In the genomic region with DNA sequence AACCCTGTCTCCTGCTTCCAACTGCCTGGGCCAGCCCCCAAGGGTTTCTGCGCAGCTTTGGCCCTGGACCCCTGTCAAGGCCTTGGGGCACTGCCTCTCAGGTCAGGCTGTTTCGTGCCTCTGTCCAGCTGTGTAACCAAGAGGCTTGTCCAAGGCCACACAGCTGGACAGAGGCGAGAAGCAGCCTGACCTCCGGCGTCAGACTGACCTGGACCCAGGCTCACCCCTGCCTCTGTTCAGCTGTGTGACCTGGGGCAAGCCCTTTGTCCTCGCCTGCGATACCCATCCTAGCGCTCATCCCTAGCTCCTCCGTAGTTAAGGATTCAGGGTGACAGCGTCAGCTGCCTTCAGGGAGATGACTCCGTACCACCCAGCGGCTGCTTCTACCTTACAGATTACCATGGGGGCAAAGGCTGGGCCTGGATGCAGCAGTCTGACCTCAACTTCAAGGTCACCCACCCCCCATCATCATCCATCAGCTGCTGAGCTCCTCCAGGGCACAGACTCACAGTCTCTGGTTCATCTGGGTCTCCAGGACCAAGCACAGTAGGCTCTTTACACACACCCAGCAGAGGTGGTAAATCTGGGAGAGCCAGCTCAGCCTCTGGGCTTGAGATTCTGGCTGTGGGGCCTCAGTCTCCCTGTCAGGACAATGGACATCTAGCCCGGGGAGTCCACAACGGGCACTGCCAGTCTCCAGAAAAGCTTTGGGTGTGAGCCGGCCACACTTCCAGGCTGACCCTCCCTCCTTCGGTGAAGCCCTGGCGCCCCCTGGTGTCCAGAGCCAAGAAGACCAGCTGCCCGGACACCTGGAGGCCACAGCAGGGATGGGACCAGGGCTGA, we compare ENCODE assay signal across 9 cellular contexts. TPM values are rescaled to one million over a fixed set of nuclear protein-coding genes. Genes with fewer than 3 reads are reported as not detected.
DNase-seq lines count a peak whose midpoint lies in the region; ATAC-seq, FAIRE-seq and TF ChIP-seq lines count a peak whose summit lies in the region.
"Had no signal": no experiment of that assay in that cellular context is flagged by ENCODE, and none has a peak within 500 bp of the region (broad histone marks: within the 10 kb centered on the region; RNA-seq: fewer than 3 reads in every experiment).

No MANE protein-coding gene starts in this region.

- RAD21 ChIA-PET in HCT116 (lab: Charles Lee; ENCODE audit: low non-redundant PET in 1 of 2, low total read pairs in 2 of 2, uncharacterized antibody in 2 of 2, unreplicated experiment in 2 of 2), result interaction anchor here (0.7 to 1.3 kb wide), 10 partner anchors 14 to 365 kb away, joined by 3 to 7 read pairs (median 5); partner anchors contain the start of genes TOR2A (in 2 of the 2) and ST6GALNAC4 (in 1 of the 2)

- H3K9me3 Mint-ChIP-seq in activated B cell treated with CpG ODN at 0.5 μM for 24 hours, result no peaks in the 10 kb centered on the region

- H3K4me2 ChIP-seq in HCT116 (ENCODE audit: low read length) (no peak overlapping the region; the same call in 1 of the 2 replicates), mammary epithelial cell (ENCODE audit: insufficient read depth, low read depth, low read length) (no peak overlapping the region)

- H3K9me3 ChIP-seq in HCT116 (ENCODE audit: control insufficient read depth in 1 of 2, insufficient read depth in 1 of 2, low read depth in 1 of 2, low read length in 2 of 2) (no peaks in the 10 kb centered on the region), mammary epithelial cell (replicated peaks; ENCODE audit: insufficient read depth, low read length) (no peaks in the 10 kb centered on the region), kidney (ENCODE audit: control insufficient read depth in 1 of 2, low read length in 2 of 2) (no peaks in the 10 kb centered on the region)

- no peak for TF ChIP-seq RAD21 in HCT116 (IDR thresholded peaks at IDR 0.05; ENCODE audit: low read depth)

- no peaks in the 10 kb centered on the region for H4K20me1 ChIP-seq in HCT116 (ENCODE audit: insufficient read depth)
- no peaks in the 10 kb centered on the region for H4K20me1 ChIP-seq in mammary epithelial cell (ENCODE audit: insufficient read depth, low read length)

- BruUV-seq in HCT116 (replicated peaks; lab: Mats Ljungman, UMichigan), result no TSS peak
- BruUV-seq in mammary epithelial cell (replicated peaks; lab: Mats Ljungman, UMichigan), result no TSS peak

- H3K79me2 ChIP-seq in HCT116 (ENCODE audit: insufficient read depth, low read length), result no peaks in the 10 kb centered on the region
- H3K79me2 ChIP-seq in mammary epithelial cell (ENCODE audit: insufficient read depth, low read length), result no peaks in the 10 kb centered on the region

- H3K4me3 ChIP-seq in HCT116 (replicated peaks in 1 of 2; ENCODE audit: low read depth in 1 of 2, low read length in 2 of 2) (no peak overlapping the region), mammary epithelial cell (replicated peaks in 1 of 3; ENCODE audit: insufficient read depth in 1 of 3, low read depth in 2 of 3, low read length in 3 of 3) (no peak overlapping the region), kidney (ENCODE audit: low read length in 2 of 2) (no peak overlapping the region)

- dilution Hi-C loops in mammary epithelial cell (cut with HindIII; ENCODE audit: low sequenced_read_pairs), result loop anchor here (5.0 kb wide), 6 partner anchors 62 to 287 kb away; partner anchors contain the start of gene DPM2

- H3K36me3 ChIP-seq in HCT116 (ENCODE audit: control insufficient read depth in 1 of 2, insufficient read depth in 2 of 2, low read length in 2 of 2) (no peaks in the 10 kb centered on the region), mammary epithelial cell (ENCODE audit: insufficient read depth, low read length) (no peaks in the 10 kb centered on the region), kidney (ENCODE audit: control insufficient read depth in 1 of 2, insufficient read depth in 2 of 2, low read length in 2 of 2) (peaks cover 0 to 3% of the 10 kb centered on the region in 2 donors)

- 71% methylated on average over 16 of the region's 18 CpGs for WGBS in mammary epithelial cell (ENCODE audit: low coverage, missing lambda C conversion rate)

- no peak overlapping the region for H3K4me3 Mint-ChIP-seq in activated B cell treated with CpG ODN at 0.5 μM for 24 hours

- H2AFZ ChIP-seq in HCT116 (ENCODE audit: low read depth, low read length, poor library complexity, severe bottlenecking) (no peak overlapping the region), mammary epithelial cell (ENCODE audit: low read depth, low read length) (no peak overlapping the region)

- H3K27me3 Mint-ChIP-seq in activated B cell treated with CpG ODN at 0.5 μM for 24 hours, result no peaks in the 10 kb centered on the region

- DNase-seq in COR-L47 (lab: John Stamatoyannopoulos, UW), result peak; percentile 82
- DNase-seq in HCT116 (ENCODE audit: low read depth, low spot score), result peak; percentile 65
- peak; percentile 93 for DNase-seq in NCI-H2196 (lab: John Stamatoyannopoulos, UW; ENCODE audit: unreplicated experiment)
- peak; percentile 81 for DNase-seq in activated B cell treated with CpG ODN at 0.5 μM for 24 hours
- DNase-seq in mammary epithelial cell, result peak; percentile 67
- DNase-seq in kidney, result peak; percentile 96
- peak; percentile 75 to 81 for DNase-seq in stimulated activated CD4-positive, alpha-beta T cell treated with anti-CD3 and anti-CD28 coated beads, Interleukin-1b, Interleukin-23, amount 100 ng/mL, for 4 hours (ENCODE audit: low read depth in 2 of 2)

- POLR2A ChIA-PET in HCT116 (lab: Charles Lee) (interaction anchor here (0.9 to 1.2 kb wide), 3 partner anchors 52 to 148 kb away, joined by 3 to 4 read pairs (median 3); no protein-coding TSS in a partner anchor), activated B cell treated with CpG ODN at 0.5 μM for 24 hours (lab: Charles Lee) (interaction anchor here (0.6 to 2.5 kb wide), 18 partner anchors 9 to 418 kb away, joined by 3 to 16 read pairs (median 4); partner anchors contain the start of genes CDK9, FPGS, LRSAM1 and RPL12)

- TF ChIP-seq POLR2A in HCT116 (IDR thresholded peaks at IDR 0.05; ENCODE audit: borderline replicate concordance, extremely low read depth, insufficient read depth, insufficient read length), result no peak

- CTCF ChIA-PET in HCT116 (lab: Charles Lee), result interaction anchor here (0.7 to 2.5 kb wide), 28 partner anchors 9 to 330 kb away, joined by 3 to 29 read pairs (median 4); partner anchors contain the start of genes CDK9, PTRH1, ST6GALNAC4 and TOR2A
- CTCF ChIA-PET in activated B cell treated with CpG ODN at 0.5 μM for 24 hours (lab: Charles Lee), result interaction anchor here (0.6 to 4.2 kb wide), 41 partner anchors 8 to 655 kb away, joined by 3 to 48 read pairs (median 5); partner anchors contain the start of genes AK1, CDK9, ENG and FPGS
- CTCF ChIA-PET in mammary epithelial cell (lab: Charles Lee; ENCODE audit: low non-redundant PET), result interaction anchor here (0.6 kb wide), 1 partner anchor 55 kb away, joined by 4 read pairs; no protein-coding TSS in a partner anchor

- H3K27ac ChIP-seq in HCT116 (ENCODE audit: low read depth, low read length) (no peak overlapping the region), mammary epithelial cell (ENCODE audit: insufficient read depth, low read depth, low read length) (no peak overlapping the region), kidney (ENCODE audit: low read depth in 2 of 2, low read length in 2 of 2) (no peak overlapping the region)

- H3K4me1 Mint-ChIP-seq in activated B cell treated with CpG ODN at 0.5 μM for 24 hours, result peaks cover 22% of the 10 kb centered on the region

- no peaks in the 10 kb centered on the region for H3K9me2 ChIP-seq in HCT116 (ENCODE audit: insufficient read depth)

- TF ChIP-seq CTCF in HCT116 (IDR thresholded peaks at IDR 0.05 in 2 of 3, conservative IDR thresholded peaks at IDR 0.05 in 1 of 3; ENCODE audit: borderline replicate concordance in 1 of 3, insufficient read depth in 1 of 3, low read depth in 2 of 3, low read length in 2 of 3) (peak in 2 of 3 experiments; percentile 87 to 96; a peak in 4 of 6 replicates), activated B cell treated with CpG ODN at 0.5 μM for 24 hours (IDR thresholded peaks at IDR 0.05) (no peak), mammary epithelial cell (conservative IDR thresholded peaks at IDR 0.05 in 1 of 2, IDR thresholded peaks at IDR 0.05 in 1 of 2; ENCODE audit: extremely low read depth in 1 of 2, insufficient read depth in 1 of 2, low read depth in 1 of 2, low read length in 2 of 2) (peak; percentile 76 to 89), kidney (IDR thresholded peaks at IDR 0.05; ENCODE audit: borderline replicate concordance, extremely low read depth, insufficient read depth) (peak; percentile 89)

- H3K9ac ChIP-seq in HCT116 (ENCODE audit: low read length), result no peak overlapping the region
- H3K9ac ChIP-seq in mammary epithelial cell (ENCODE audit: insufficient read depth, low read length), result no peak overlapping the region
- H3K9ac ChIP-seq in kidney (ENCODE audit: low read length in 2 of 2), result no peak overlapping the region

- in situ Hi-C loops in mammary epithelial cell (cut with MboI; ENCODE audit: low sequenced_read_pairs in 2 of 2), result no loop called here

- H3K4me1 ChIP-seq in HCT116 (ENCODE audit: control insufficient read depth in 1 of 2, insufficient read depth in 2 of 2, low read length in 2 of 2) (peaks cover 5 to 15% of the 10 kb centered on the region in 2 experiments; a peak in 3 of 4 replicates), mammary epithelial cell (ENCODE audit: insufficient read depth, low read length) (peaks cover 11% of the 10 kb centered on the region), kidney (ENCODE audit: control insufficient read depth in 1 of 2, insufficient read depth in 1 of 2, low read depth in 1 of 2, low read length in 2 of 2) (peaks cover 4 to 18% of the 10 kb centered on the region in 2 donors)

- no peaks in the 10 kb centered on the region for H3K36me3 Mint-ChIP-seq in activated B cell treated with CpG ODN at 0.5 μM for 24 hours (ENCODE audit: low read depth)

- no peak for FAIRE-seq in kidney (lab: Jason Lieb, UNC)
- FAIRE-seq: TTC549 had no signal

- intact Hi-C loops in HCT116 (cut with micrococcal nuclease) (loop anchor here (1.0 kb wide), 1 partner anchor 134 kb away; the partner anchor contains the start of gene TOR2A), activated B cell treated with CpG ODN at 0.5 μM for 24 hours (cut with micrococcal nuclease) (loop anchor here (1.0 to 2.0 kb wide), 9 partner anchors 47 to 655 kb away; partner anchors contain the start of genes CDK9, FPGS, ST6GALNAC4 and TOR2A), mammary epithelial cell (cut with micrococcal nuclease) (loop anchor here (1.0 to 5.0 kb wide), 6 partner anchors 67 to 279 kb away; partner anchors contain the start of genes CDK9, FPGS and TOR2A), kidney (cut with DNase I) (no loop called here)

- H3K27ac Mint-ChIP-seq in activated B cell treated with CpG ODN at 0.5 μM for 24 hours, result no peak overlapping the region

- H3K27me3 ChIP-seq in HCT116 (ENCODE audit: insufficient read depth, low read length), result no peaks in the 10 kb centered on the region
- H3K27me3 ChIP-seq in mammary epithelial cell (ENCODE audit: insufficient read depth, low read length), result no peaks in the 10 kb centered on the region

- peak; percentile 99 for ATAC-seq in HCT116
- ATAC-seq in activated B cell treated with CpG ODN at 0.5 μM for 24 hours (ENCODE audit: low read depth), result peak; percentile 79
- no peak for ATAC-seq in HG03571 (IDR thresholded peaks at IDR 0.05; ENCODE audit: unreplicated experiment)

RNA-seq across cellular contexts. Expression of gene AK1, which starts 7.9 kb away (rescaled TPM):
- 61.1 TPM for total RNA-seq in HCT116 (2021; ENCODE audit: unreplicated experiment)
- polyA plus RNA-seq in HCT116 (2012), result 70.6 and 74.2 TPM in 2 replicates
- total RNA-seq in activated B cell treated with CpG ODN at 0.5 μM for 24 hours, result 6.9 and 8.1 TPM in 2 replicates
- 10 to 100 TPM; 42.0 to 57.9 TPM for total RNA-seq in mammary epithelial cell
- polyA plus RNA-seq in mammary epithelial cell, result 65.8 TPM
- 52.1 TPM for polyA minus RNA-seq in mammary epithelial cell
- total RNA-seq in kidney, result 77.9 TPM
- 185 TPM for polyA plus RNA-seq in kidney (ENCODE audit: insufficient read depth, low read depth, low replicate concordance)

RNA-seq across cellular contexts. Expression of gene ENG, which starts 15.1 kb away (rescaled TPM):
- 0.76 TPM for total RNA-seq in HCT116 (2021; ENCODE audit: unreplicated experiment)
- polyA plus RNA-seq in HCT116 (2012), result 2.2 and 3.6 TPM in 2 replicates
- total RNA-seq in activated B cell treated with CpG ODN at 0.5 μM for 24 hours, result 4.8 and 6.1 TPM in 2 replicates
- total RNA-seq in mammary epithelial cell, result 10 to 100 TPM in 1 of 2 donors, 1 to 10 TPM in 1; 4.0 to 32.2 TPM
- polyA plus RNA-seq in mammary epithelial cell, result 15.1 TPM
- polyA minus RNA-seq in mammary epithelial cell, result 29.8 TPM
- 135 TPM for total RNA-seq in kidney
- polyA plus RNA-seq in kidney (ENCODE audit: insufficient read depth, low read depth, low replicate concordance), result 158 TPM

RNA-seq across cellular contexts. Expression of gene ST6GALNAC6, which starts 29.9 kb away (rescaled TPM):
- total RNA-seq in HCT116 (2021; ENCODE audit: unreplicated experiment) (24.5 TPM), activated B cell treated with CpG ODN at 0.5 μM for 24 hours (39.9 and 47.5 TPM in 2 replicates), mammary epithelial cell (10 to 100 TPM; 28.8 to 29.5 TPM), kidney (74.6 TPM)
- 22.9 and 25.0 TPM in 2 replicates for polyA plus RNA-seq in HCT116 (2012)
- polyA plus RNA-seq in mammary epithelial cell (26.6 TPM), kidney (ENCODE audit: insufficient read depth, low read depth, low replicate concordance) (75.0 TPM)
- polyA minus RNA-seq in mammary epithelial cell, result 14.6 TPM

RNA-seq across cellular contexts. Expression of gene ST6GALNAC4, which starts 47.3 kb away (rescaled TPM):
- 49.4 TPM for total RNA-seq in HCT116 (2021; ENCODE audit: unreplicated experiment)
- polyA plus RNA-seq in HCT116 (2012), result 45.7 and 58.2 TPM in 2 replicates
- 71.3 and 85.4 TPM in 2 replicates for total RNA-seq in activated B cell treated with CpG ODN at 0.5 μM for 24 hours
- 10 to 100 TPM; 14.3 to 19.6 TPM for total RNA-seq in mammary epithelial cell
- polyA plus RNA-seq in mammary epithelial cell, result 21.9 TPM
- polyA minus RNA-seq in mammary epithelial cell, result 50.2 TPM
- total RNA-seq in kidney, result 31.4 TPM
- 31.6 TPM for polyA plus RNA-seq in kidney (ENCODE audit: insufficient read depth, low read depth, low replicate concordance)
